Comparison of ENCODE assay signal across 14 cellular contexts in genomic region chr15:55322452-55322851, GRCh38.
"Had no signal": no experiment of that assay in that cellular context is flagged by ENCODE, and none has a peak within 500 bp of the region (broad histone marks: within the 10 kb centered on the region; RNA-seq: fewer than 3 reads in every experiment).

No MANE protein-coding gene starts in this region.

- H3K4me1 ChIP-seq: parathyroid adenoma, uterus had no signal

- H3K27ac ChIP-seq: left ventricle myocardium inferior, parathyroid adenoma, thyroid gland, uterus had no signal

- H3K27me3 Mint-ChIP-seq: activated CD4-positive, alpha-beta T cell treated with anti-CD3 and anti-CD28 coated beads, Interleukin-2, amount 10 ng/mL, durations not matched to agents 7 days and 5 days; activated naive CD4-positive, alpha-beta T cell treated with anti-CD3 and anti-CD28 coated beads, Interleukin-2, amount 50 U/mL, for 24 hours; central memory CD8-positive, alpha-beta T cell had no signal

- H3K9me3 Mint-ChIP-seq: activated CD4-positive, alpha-beta T cell treated with anti-CD3 and anti-CD28 coated beads, Interleukin-2, amount 10 ng/mL, durations not matched to agents 7 days and 5 days; activated naive CD4-positive, alpha-beta T cell treated with anti-CD3 and anti-CD28 coated beads, Interleukin-2, amount 50 U/mL, for 24 hours; central memory CD8-positive, alpha-beta T cell had no signal

- H3K4me3 Mint-ChIP-seq: activated CD4-positive, alpha-beta T cell treated with anti-CD3 and anti-CD28 coated beads, Interleukin-2, amount 10 ng/mL, durations not matched to agents 7 days and 5 days; activated naive CD4-positive, alpha-beta T cell treated with anti-CD3 and anti-CD28 coated beads, Interleukin-2, amount 50 U/mL, for 24 hours; central memory CD8-positive, alpha-beta T cell had no signal

- H2AFZ ChIP-seq: parathyroid adenoma had no signal

- H3K27me3 ChIP-seq: thyroid gland, uterus had no signal

- H3K9ac ChIP-seq: parathyroid adenoma had no signal

- H3K4me3 ChIP-seq: left ventricle myocardium inferior, thyroid gland, uterus had no signal

- H3K36me3 ChIP-seq: thyroid gland, uterus had no signal

- H3K27ac Mint-ChIP-seq: activated CD4-positive, alpha-beta T cell treated with anti-CD3 and anti-CD28 coated beads, Interleukin-2, amount 10 ng/mL, durations not matched to agents 7 days and 5 days; activated naive CD4-positive, alpha-beta T cell treated with anti-CD3 and anti-CD28 coated beads, Interleukin-2, amount 50 U/mL, for 24 hours had no signal

- H3K9me3 ChIP-seq: left ventricle myocardium inferior, thyroid gland, uterus had no signal

- DNase-seq: activated CD4-positive, alpha-beta T cell treated with anti-CD3 and anti-CD28 coated beads, Interleukin-2, amount 10 ng/mL, durations not matched to agents 7 days and 5 days; activated effector memory CD4-positive, alpha-beta T cell treated with Interleukin-2 at 50 U/mL for 16 hours; activated T-cell treated with anti-CD3 and anti-CD28 coated beads for 4 hours; cortex of kidney; effector memory CD4-positive, alpha-beta T cell; islet precursor cell; left ventricle myocardium inferior; retina; stimulated activated CD4-positive, alpha-beta T cell treated with anti-CD3 and anti-CD28 coated beads, Interleukin-4, amount 100 ng/mL, for 4 hours; thyroid gland; uterus had no signal
